ENCODE assay signal across 8 cellular contexts in the genomic region with DNA sequence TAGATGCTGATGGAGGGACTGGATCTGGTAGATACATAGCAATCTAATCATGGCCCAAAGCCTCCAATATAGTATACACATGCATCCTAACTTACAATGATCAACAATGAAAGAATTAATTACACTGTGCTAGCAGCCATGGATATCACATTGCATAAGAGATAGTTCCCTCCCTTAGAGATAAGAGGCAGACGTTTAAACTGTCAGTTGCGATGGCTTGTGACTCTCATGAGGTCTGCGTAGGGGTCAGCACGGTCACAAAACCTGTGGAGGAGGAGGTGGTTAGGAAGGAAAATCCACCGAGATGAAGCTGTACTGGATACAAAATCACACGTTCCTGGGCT. TPM values are rescaled to one million over a fixed set of nuclear protein-coding genes. Genes with fewer than 3 reads are reported as not detected.
DNase-seq lines count a peak whose midpoint lies in the region; TF ChIP-seq lines count a peak whose summit lies in the region.

No MANE protein-coding gene starts in this region.

- intact Hi-C loops in head of caudate nucleus (cut with DNase I), result loop anchor here (1.0 kb wide), 1 partner anchor 29 kb away; a partner anchor contains a TSS

- no peaks in the 10 kb centered on the region for H3K9me2 ChIP-seq in OCI-LY1 (ENCODE audit: low read depth, low read length)

- no peaks in the 10 kb centered on the region for H3K9me3 Mint-ChIP-seq in CD8-positive, alpha-beta memory T cell
- H3K9me3 Mint-ChIP-seq in endodermal cell, result peaks cover 11% of the 10 kb centered on the region

- no peaks in the 10 kb centered on the region for H3F3A ChIP-seq in OCI-LY1 (ENCODE audit: insufficient read depth, low read length)

- DNase-seq in CD8-positive, alpha-beta memory T cell, result no peak
- no peak for DNase-seq in endodermal cell
- no peak for DNase-seq in germinal center (ENCODE audit: low spot score)
- DNase-seq in medulla oblongata (ENCODE audit: extremely low spot score), result no peak
- DNase-seq in head of caudate nucleus, result no peak
- DNase-seq in occipital lobe (lab: John Stamatoyannopoulos, UW), result no peak

- H3K79me2 ChIP-seq in OCI-LY1 (ENCODE audit: insufficient read depth, low read length), result no peaks in the 10 kb centered on the region

- H3K36me3 Mint-ChIP-seq in CD8-positive, alpha-beta memory T cell, result peaks cover 0 to 10% (median 0%) of the 10 kb centered on the region in 3 donors
- peaks cover 15% of the 10 kb centered on the region for H3K36me3 Mint-ChIP-seq in endodermal cell (ENCODE audit: low read depth)

- H3K27me3 ChIP-seq in CD8-positive, alpha-beta memory T cell (ENCODE audit: insufficient read depth, low read length, poor library complexity, severe bottlenecking), result no peaks in the 10 kb centered on the region
- H3K27me3 ChIP-seq in OCI-LY1 (ENCODE audit: insufficient read depth, low read length) (no peaks in the 10 kb centered on the region; the same call in 1 of the 2 replicates), endodermal cell (ENCODE audit: control insufficient read depth, insufficient read depth, low read length, poor library complexity, severe bottlenecking) (peaks cover 27% of the 10 kb centered on the region), neutrophil (no peaks in the 10 kb centered on the region)

- peak overlapping the region; percentile 84 for H3K4me2 ChIP-seq in OCI-LY1 (ENCODE audit: low read length)

- peaks cover 28 to 46% (median 45%) of the 10 kb centered on the region in 3 donors for H3K4me1 Mint-ChIP-seq in CD8-positive, alpha-beta memory T cell
- H3K4me1 Mint-ChIP-seq in endodermal cell, result peaks cover 21% of the 10 kb centered on the region

- TF ChIP-seq CTCF in OCI-LY1 (IDR thresholded peaks at IDR 0.05; ENCODE audit: low read length), result no peak
- no peak for TF ChIP-seq CTCF in endodermal cell (conservative IDR thresholded peaks at IDR 0.05)
- TF ChIP-seq CTCF in neutrophil (IDR thresholded peaks at IDR 0.05), result no peak

- H3K4me3 ChIP-seq in CD8-positive, alpha-beta memory T cell (ENCODE audit: low read length), result peak overlapping the region; percentile 97
- H3K4me3 ChIP-seq in OCI-LY1 (ENCODE audit: low read depth, low read length, poor library complexity, severe bottlenecking) (peak overlapping the region; percentile 79), endodermal cell (ENCODE audit: low read length) (peak overlapping the region; percentile 88), neutrophil (ENCODE audit: low read depth in 1 of 2, low read length in 1 of 2) (peak overlapping the region; percentile 77 to 80)

- H3K27ac ChIP-seq in CD8-positive, alpha-beta memory T cell (ENCODE audit: low read depth, low read length), result peak overlapping the region; percentile 79
- H3K27ac ChIP-seq in OCI-LY1 (ENCODE audit: low read depth, low read length, poor library complexity, severe bottlenecking) (no peak overlapping the region), endodermal cell (ENCODE audit: low read depth, low read length) (no peak overlapping the region), neutrophil (peak overlapping the region; percentile 100)

- peaks cover 21% of the 10 kb centered on the region for H3K4me1 ChIP-seq in CD8-positive, alpha-beta memory T cell (ENCODE audit: insufficient read depth, low read length)
- H3K4me1 ChIP-seq in OCI-LY1 (ENCODE audit: insufficient read depth, low read length, severe bottlenecking), result peaks cover 19% of the 10 kb centered on the region
- no peaks in the 10 kb centered on the region for H3K4me1 ChIP-seq in endodermal cell (ENCODE audit: control insufficient read depth, insufficient read depth, low read length)
- H3K4me1 ChIP-seq in neutrophil (ENCODE audit: control insufficient read depth in 1 of 2, insufficient read depth in 1 of 2, low read depth in 1 of 2, low read length in 1 of 2), result peaks cover 50 to 51% of the 10 kb centered on the region in 2 experiments

- 13 to 16% methylated on average over 6 of the region's 6 CpGs for WGBS in endodermal cell (ENCODE audit: insufficient coverage in 1 of 2, insufficient read length in 1 of 2), 2 experiments

- peak overlapping the region; percentile 55; the same call in 1 of the 2 replicates for H3K9ac ChIP-seq in OCI-LY1 (ENCODE audit: low read length)
- no peak overlapping the region for H3K9ac ChIP-seq in endodermal cell (ENCODE audit: extremely low read depth, low read length, poor library complexity, severe bottlenecking)

- POLR2A ChIA-PET in CD8-positive, alpha-beta memory T cell (lab: Charles Lee), result interaction anchor here (0.5 to 3.4 kb wide), 9 partner anchors 19 to 573 kb away, joined by 3 to 23 read pairs (median 5); a partner anchor contains a TSS

- H3K36me3 ChIP-seq in CD8-positive, alpha-beta memory T cell (ENCODE audit: insufficient read depth, low read length), result no peaks in the 10 kb centered on the region
- H3K36me3 ChIP-seq in OCI-LY1 (ENCODE audit: insufficient read depth, low read length) (no peaks in the 10 kb centered on the region), endodermal cell (ENCODE audit: control insufficient read depth, insufficient read depth, low read length) (no peaks in the 10 kb centered on the region), neutrophil (no peaks in the 10 kb centered on the region)

- no peaks in the 10 kb centered on the region for H4K20me1 ChIP-seq in OCI-LY1 (ENCODE audit: insufficient read depth, low read length)

- no peaks in the 10 kb centered on the region for H3K9me3 ChIP-seq in CD8-positive, alpha-beta memory T cell (ENCODE audit: low read length)
- no peaks in the 10 kb centered on the region for H3K9me3 ChIP-seq in OCI-LY1 (ENCODE audit: low read length)
- peaks cover 14% of the 10 kb centered on the region for H3K9me3 ChIP-seq in endodermal cell (ENCODE audit: control insufficient read depth, low read length)
- no peaks in the 10 kb centered on the region for H3K9me3 ChIP-seq in neutrophil

- CTCF ChIA-PET in CD8-positive, alpha-beta memory T cell (lab: Charles Lee), result interaction anchor here (0.7 to 2.0 kb wide), 7 partner anchors 10 to 141 kb away, joined by 3 to 9 read pairs (median 3); no protein-coding TSS in a partner anchor

- H3K27me3 Mint-ChIP-seq in CD8-positive, alpha-beta memory T cell, result peaks cover 17 to 22% of the 10 kb centered on the region in 2 donors
- peaks cover 63% of the 10 kb centered on the region for H3K27me3 Mint-ChIP-seq in endodermal cell (ENCODE audit: insufficient read depth)

- peak overlapping the region; percentile 71 to 99 (median 96) for H3K27ac Mint-ChIP-seq in CD8-positive, alpha-beta memory T cell
- no peak overlapping the region for H3K27ac Mint-ChIP-seq in endodermal cell

- H2AFZ ChIP-seq in OCI-LY1 (ENCODE audit: low read length), result no peak overlapping the region

- peak overlapping the region; percentile 98 to 99 (median 99) for H3K4me3 Mint-ChIP-seq in CD8-positive, alpha-beta memory T cell
- H3K4me3 Mint-ChIP-seq in endodermal cell, result peak overlapping the region; percentile 88

RNA-seq across cellular contexts. Expression of a gene that starts 0.8 kb away (rescaled TPM):
- 10 to 100 TPM; 37.3 to 39.6 TPM for total RNA-seq in CD8-positive, alpha-beta memory T cell
- polyA plus RNA-seq in CD8-positive, alpha-beta memory T cell, result 32.5 TPM
- total RNA-seq in endodermal cell (10 to 100 TPM; 37.1 to 45.8 TPM), occipital lobe (35.6 TPM)
- polyA plus RNA-seq in endodermal cell (2013, experiment 1 of 2), result 34.9 TPM
- polyA plus RNA-seq in endodermal cell (2013, experiment 2 of 2), result 34.2 TPM

RNA-seq across cellular contexts. Expression of a gene that starts 28.6 kb away (rescaled TPM):
- 10 to 100 TPM; 32.3 to 33.5 TPM for total RNA-seq in CD8-positive, alpha-beta memory T cell
- 22.9 TPM for polyA plus RNA-seq in CD8-positive, alpha-beta memory T cell
- 10 to 100 TPM; 19.5 to 22.9 TPM for total RNA-seq in endodermal cell
- polyA plus RNA-seq in endodermal cell (2013, experiment 1 of 2), result 19.9 TPM
- 17.1 TPM for polyA plus RNA-seq in endodermal cell (2013, experiment 2 of 2)
- 18.6 TPM for total RNA-seq in occipital lobe

Comparison
In these comparisons a context has a peak if more than half of its experiments do, and no peak if none do; other contexts are left out.
1. H3K27ac ChIP-seq: peak in CD8-positive, alpha-beta memory T cell (single experiment) and neutrophil (single experiment); none in OCI-LY1 (single experiment) and endodermal cell (single experiment).
2. Peak in every context shown above with its lines, with median percentiles within 50 percentile points of each other: H3K4me3 ChIP-seq.